8 cellular contexts compared by ENCODE assay signal in the genomic region with DNA sequence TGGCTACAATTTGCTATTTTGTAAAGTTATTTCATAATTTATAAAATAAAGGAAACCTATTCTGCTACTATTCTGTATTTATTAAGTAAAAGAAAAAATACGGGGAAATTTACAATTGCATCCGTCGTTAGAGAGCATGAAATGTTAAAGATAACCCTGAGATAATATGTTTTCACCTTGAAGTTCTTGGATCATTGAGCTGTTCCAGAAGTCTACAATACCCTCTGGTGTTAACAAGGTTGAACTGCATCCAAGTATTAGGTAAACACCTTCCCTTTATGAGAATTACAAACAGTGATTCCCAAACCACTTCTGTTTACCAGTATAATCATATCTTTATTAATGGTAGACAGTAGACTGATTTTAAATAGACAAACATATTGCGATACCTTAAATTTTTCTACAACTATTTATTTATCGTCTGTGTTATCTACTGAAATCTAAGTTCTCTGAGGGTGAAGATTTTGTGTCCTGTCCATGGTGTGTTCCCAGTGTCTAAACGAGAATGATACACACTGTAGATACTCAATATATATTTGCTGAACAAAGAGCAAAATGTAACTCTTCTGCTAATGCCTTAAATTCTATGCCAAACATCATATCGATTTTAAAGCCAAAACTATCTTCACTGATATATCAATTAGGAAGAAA. TPM values are rescaled to one million over a fixed set of nuclear protein-coding genes. Genes with fewer than 3 reads are reported as not detected.
DNase-seq lines count a peak whose midpoint lies in the region; ATAC-seq and TF ChIP-seq lines count a peak whose summit lies in the region.

No MANE protein-coding gene starts in this region.

- no peak overlapping the region for H4K5ac ChIP-seq in IMR-90 (ENCODE audit: low read depth, low read length)

- no peak overlapping the region for H3K4me3 Mint-ChIP-seq in activated naive CD4-positive, alpha-beta T cell treated with anti-CD3 and anti-CD28 coated beads for 36 hours

- H2AFZ ChIP-seq in IMR-90 (replicated peaks; ENCODE audit: low read length, poor library complexity) (no peak overlapping the region), fibroblast of lung (ENCODE audit: low read length) (no peak overlapping the region)

- peak; percentile 54 for TF ChIP-seq RAD21 in IMR-90 (IDR thresholded peaks at IDR 0.05; ENCODE audit: low read length)

- ATAC-seq in GM21576 (IDR thresholded peaks at IDR 0.05; ENCODE audit: unreplicated experiment): peak; percentile 74
- no peak for ATAC-seq in IMR-90 (ENCODE audit: low read depth)

- H4K8ac ChIP-seq in IMR-90 (ENCODE audit: low read depth in 2 of 2, low read length in 2 of 2): no peak overlapping the region

- H3K18ac ChIP-seq in IMR-90 (ENCODE audit: low read depth, low read length): no peak overlapping the region

- in situ Hi-C loops in IMR-90 (cut with MboI; ENCODE audit: low sequenced_read_pairs): no loop called here

- no peak overlapping the region for H2BK20ac ChIP-seq in IMR-90 (ENCODE audit: low read depth, low read length)

- peaks cover 9% of the 10 kb centered on the region for H3K36me3 Mint-ChIP-seq in activated naive CD4-positive, alpha-beta T cell treated with anti-CD3 and anti-CD28 coated beads for 36 hours (ENCODE audit: low read depth)

- no peak overlapping the region for H3K27ac Mint-ChIP-seq in activated naive CD4-positive, alpha-beta T cell treated with anti-CD3 and anti-CD28 coated beads for 36 hours

- H2AK5ac ChIP-seq in IMR-90 (ENCODE audit: low read depth, low read length): no peak overlapping the region

- peak; percentile 12 for DNase-seq in GM10266 (ENCODE audit: extremely low spot score)
- peak; percentile 25 for DNase-seq in IMR-90
- DNase-seq in RPMI7951 (ENCODE audit: low read depth): peak; percentile 46
- peak; percentile 31 to 45 for DNase-seq in fibroblast of lung (ENCODE audit: low read depth in 2 of 2)
- DNase-seq in spleen: no peak
- DNase-seq in amniotic stem cell (lab: John Stamatoyannopoulos, UW): no peak
- DNase-seq in activated naive CD4-positive, alpha-beta T cell treated with anti-CD3 and anti-CD28 coated beads for 36 hours: no peak

- H3K4me2 ChIP-seq in IMR-90 (ENCODE audit: low read depth, low read length) (no peak overlapping the region), fibroblast of lung (ENCODE audit: extremely low read depth, insufficient read depth, low read length) (no peak overlapping the region)

- H3K9me3 ChIP-seq in IMR-90 (ENCODE audit: control insufficient read depth, insufficient read depth, low read length): no peaks in the 10 kb centered on the region
- no peaks in the 10 kb centered on the region for H3K9me3 ChIP-seq in fibroblast of lung (ENCODE audit: control insufficient read depth, insufficient read depth, low read depth, low read length)
- H3K9me3 ChIP-seq in spleen: peaks cover 0 to 3% (median 0%) of the 10 kb centered on the region in 8 donors

- H2AK9ac ChIP-seq in IMR-90 (replicated peaks; ENCODE audit: low read depth, low read length, poor library complexity): no peak overlapping the region

- no peak overlapping the region for H3K23ac ChIP-seq in IMR-90 (ENCODE audit: low read depth, low read length)

- TF ChIP-seq CTCF in GM10266 (IDR thresholded peaks at IDR 0.05; ENCODE audit: control insufficient read depth, insufficient read depth, low read depth, missing control alignments) (peak; percentile 57), IMR-90 (conservative IDR thresholded peaks at IDR 0.05; ENCODE audit: low read depth, low read length) (peak; percentile 51), fibroblast of lung (conservative IDR thresholded peaks at IDR 0.05 in 1 of 2, IDR thresholded peaks at IDR 0.05 in 1 of 2; ENCODE audit: low read depth in 1 of 2, low read length in 2 of 2) (peak; percentile 20 to 46), spleen (IDR thresholded peaks at IDR 0.05 in 8 of 11, conservative IDR thresholded peaks at IDR 0.05 in 3 of 11) (peak in 8 of 11 experiments; percentile 31 to 62 (median 52))

- no peak overlapping the region for H3K4ac ChIP-seq in IMR-90 (ENCODE audit: low read depth, low read length)

- no peak overlapping the region for H3K14ac ChIP-seq in IMR-90 (replicated peaks; ENCODE audit: low read depth, low read length)

- H3K27me3 ChIP-seq in IMR-90 (ENCODE audit: control insufficient read depth, insufficient read depth, low read length): no peaks in the 10 kb centered on the region
- H3K27me3 ChIP-seq in fibroblast of lung (ENCODE audit: control insufficient read depth, insufficient read depth, low read length): no peaks in the 10 kb centered on the region
- H3K27me3 ChIP-seq in spleen (replicated peaks in 1 of 7): no peaks in the 10 kb centered on the region

- peaks cover 6% of the 10 kb centered on the region for H3K4me1 ChIP-seq in IMR-90 (ENCODE audit: control insufficient read depth, insufficient read depth, low read length)
- H3K4me1 ChIP-seq in fibroblast of lung (ENCODE audit: control insufficient read depth, extremely low read depth, insufficient read depth, low read length): peaks cover 4% of the 10 kb centered on the region
- H3K4me1 ChIP-seq in spleen: no peaks in the 10 kb centered on the region

- no peak overlapping the region for H2BK15ac ChIP-seq in IMR-90 (ENCODE audit: low read depth, low read length)

- H3K56ac ChIP-seq in IMR-90 (ENCODE audit: extremely low read depth, insufficient read depth, low read length): no peak overlapping the region

- no TSS peak for BruUV-seq in IMR-90 (replicated peaks; lab: Mats Ljungman, UMichigan)

- WGBS in IMR-90 (ENCODE audit: extremely low coverage in 2 of 2, insufficient read length in 1 of 2), 2 experiments: no CpG with 5 or more reads among the region's 7 CpGs
- 67 to 73% (median 70%) methylated on average over 7 of the region's 7 CpGs for WGBS in spleen, 5 donors

- H3K79me1 ChIP-seq in IMR-90 (ENCODE audit: low read depth in 1 of 2, low read length in 2 of 2): no peaks in the 10 kb centered on the region

- peaks cover 2% of the 10 kb centered on the region for H3K9me3 Mint-ChIP-seq in activated naive CD4-positive, alpha-beta T cell treated with anti-CD3 and anti-CD28 coated beads for 36 hours

- H3K4me3 ChIP-seq in IMR-90 (ENCODE audit: insufficient read depth, low read depth, low read length): no peak overlapping the region
- H3K4me3 ChIP-seq in fibroblast of lung (replicated peaks in 1 of 4; ENCODE audit: control extremely low read depth in 1 of 4, insufficient read depth in 1 of 4, low read depth in 3 of 4, low read length in 4 of 4): no peak overlapping the region
- H3K4me3 ChIP-seq in spleen: no peak overlapping the region

- 0 out of 2 replicates have a peak, but pooled peaks cover 3% of the 10 kb centered on the region for H3K9me1 ChIP-seq in IMR-90 (ENCODE audit: insufficient read depth, low read length)

- no peaks in the 10 kb centered on the region for H3K4me1 Mint-ChIP-seq in activated naive CD4-positive, alpha-beta T cell treated with anti-CD3 and anti-CD28 coated beads for 36 hours (ENCODE audit: low read depth)

- H4K20me1 ChIP-seq in IMR-90 (ENCODE audit: insufficient read depth, low read length): no peaks in the 10 kb centered on the region
- no peaks in the 10 kb centered on the region for H4K20me1 ChIP-seq in fibroblast of lung (ENCODE audit: control insufficient read depth, extremely low read depth, insufficient read depth, low read length)

- no peak overlapping the region for H2BK5ac ChIP-seq in IMR-90 (ENCODE audit: low read depth, low read length, poor library complexity, severe bottlenecking)

- no peak overlapping the region for H4K91ac ChIP-seq in IMR-90 (ENCODE audit: insufficient read depth, low read depth, low read length)

- dilution Hi-C loops in IMR-90 (cut with HindIII; ENCODE audit: low sequenced_read_pairs, unreplicated experiment): no loop called here

- H3K27ac ChIP-seq in IMR-90 (ENCODE audit: insufficient read depth, low read length): no peak overlapping the region
- no peak overlapping the region for H3K27ac ChIP-seq in fibroblast of lung (ENCODE audit: insufficient read depth, low read length)
- no peak overlapping the region for H3K27ac ChIP-seq in spleen

- no peaks in the 10 kb centered on the region for H3K27me3 Mint-ChIP-seq in activated naive CD4-positive, alpha-beta T cell treated with anti-CD3 and anti-CD28 coated beads for 36 hours (ENCODE audit: low read depth)

- no peaks in the 10 kb centered on the region for H3K36me3 ChIP-seq in IMR-90 (ENCODE audit: control insufficient read depth, insufficient read depth, low read length)
- H3K36me3 ChIP-seq in fibroblast of lung (ENCODE audit: control insufficient read depth, insufficient read depth, low read length): no peaks in the 10 kb centered on the region
- H3K36me3 ChIP-seq in spleen: peaks cover 0 to 10% (median 0%) of the 10 kb centered on the region in 6 donors

- H2BK120ac ChIP-seq in IMR-90 (ENCODE audit: low read depth, low read length): no peak overlapping the region

- H3K9ac ChIP-seq in IMR-90 (ENCODE audit: low read depth, low read length) (no peak overlapping the region), fibroblast of lung (ENCODE audit: insufficient read depth, low read length) (no peak overlapping the region)

- TF ChIP-seq POLR2A in IMR-90 (IDR thresholded peaks at IDR 0.05; ENCODE audit: low read depth, low read length): no peak
- TF ChIP-seq POLR2A in spleen (IDR thresholded peaks at IDR 0.05): no peak

- CTCF ChIA-PET in IMR-90 (lab: Yijun Ruan, JAX): interaction anchor here (1.5 kb wide), 1 partner anchor 249 kb away, joined by 4 read pairs; no protein-coding TSS in a partner anchor
- CTCF ChIA-PET in activated naive CD4-positive, alpha-beta T cell treated with anti-CD3 and anti-CD28 coated beads for 36 hours (lab: Charles Lee): interaction anchor here (0.5 to 2.1 kb wide), 3 partner anchors 13 to 551 kb away, joined by 3 to 8 read pairs (median 8); no protein-coding TSS in a partner anchor

- no peaks in the 10 kb centered on the region for H3K79me2 ChIP-seq in fibroblast of lung (ENCODE audit: control insufficient read depth, insufficient read depth, low read length)

- POLR2A ChIA-PET in IMR-90 (lab: Charles Lee; ENCODE audit: unreplicated experiment): no interaction called here

- intact Hi-C loops in IMR-90 (cut with micrococcal nuclease): loop anchor here (1.0 kb wide), 1 partner anchor 251 kb away; no protein-coding TSS in a partner anchor
- intact Hi-C loops in spleen (cut with DNase I; ENCODE audit: low total_unique reads): loop anchor here (10.0 kb wide), 1 partner anchor 251 kb away; no protein-coding TSS in a partner anchor
- intact Hi-C loops in activated naive CD4-positive, alpha-beta T cell treated with anti-CD3 and anti-CD28 coated beads for 36 hours (cut with micrococcal nuclease): loop anchor here (1.0 to 5.0 kb wide), 2 partner anchors 251 to 1564 kb away; no protein-coding TSS in a partner anchor

RNA-seq across cellular contexts. Expression of a gene that starts 28.2 kb away (rescaled TPM):
- total RNA-seq in IMR-90 (2012; rRNA removed) (7.2 and 9.7 TPM in 2 replicates), fibroblast of lung (11.6 and 21.0 TPM in 2 replicates), spleen (10 to 100 TPM in 6 of 7 donors, 1 to 10 TPM in 1; 8.6 to 18.8 (median 12.8) TPM)
- polyA plus RNA-seq in IMR-90 (2012; rRNA removed) (2.6 and 3.0 TPM in 2 replicates), fibroblast of lung (4.9 and 6.3 TPM in 2 replicates), spleen (1 to 10 TPM; 1.5 to 4.5 (median 1.6) TPM)
- polyA plus RNA-seq in IMR-90 (2012; cell fraction: cytosol; rRNA removed): 0.62 and 1.0 TPM in 2 replicates
- polyA plus RNA-seq in IMR-90 (2012; cell fraction: nucleus; rRNA removed; ENCODE audit: low replicate concordance): 1.5 and 23.2 TPM in 2 replicates
- total RNA-seq in RPMI7951 (2014; rRNA removed; shearing (Covaris generic)): 6.5 and 10.8 TPM in 2 replicates
- polyA plus RNA-seq in fibroblast of lung (2012): 3.0 and 3.5 TPM in 2 replicates
- polyA minus RNA-seq in fibroblast of lung (ENCODE audit: low replicate concordance): not detected in 2 replicates
- 1 to 10 TPM; 6.9 to 8.2 TPM for total RNA-seq in activated naive CD4-positive, alpha-beta T cell treated with anti-CD3 and anti-CD28 coated beads for 36 hours

Comparison
In these comparisons a context has a peak if more than half of its experiments do, and no peak if none do; other contexts are left out.
1. DNase-seq: peak in GM10266 (single experiment), IMR-90 (single experiment), RPMI7951 (single experiment) and fibroblast of lung (2 of 2); none in spleen (single experiment), amniotic stem cell (single experiment) and activated naive CD4-positive, alpha-beta T cell treated with anti-CD3 and anti-CD28 coated beads for 36 hours (single experiment).
2. Peak in every context shown above with its lines, with median percentiles within 50 percentile points of each other: CTCF ChIP-seq.